Comparison of ENCODE assay signal across 11 cellular contexts in the genomic region with DNA sequence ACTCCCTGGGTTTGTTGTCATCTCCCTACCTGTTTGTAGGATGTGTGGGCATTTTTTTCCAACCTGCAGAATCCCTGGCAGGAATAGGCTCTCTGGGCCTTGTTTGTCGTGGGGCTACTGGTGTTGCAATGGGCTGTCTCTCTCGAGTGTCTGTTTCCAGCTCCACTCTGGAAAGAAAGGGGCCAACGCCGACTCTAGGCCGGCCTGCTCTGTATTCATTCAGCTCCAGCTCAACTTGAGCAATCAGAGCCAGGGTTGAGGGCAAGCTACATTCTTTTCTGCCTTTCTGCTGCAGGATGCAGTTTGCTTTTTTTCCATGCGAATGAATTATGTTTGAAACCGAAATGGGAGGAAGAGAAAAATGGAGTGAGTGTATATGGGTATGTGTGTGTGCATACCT. TPM values are rescaled to one million over a fixed set of nuclear protein-coding genes. Genes with fewer than 3 reads are reported as not detected.
A peak's percentile ranks its signal among the peaks of the same experiment; 100 is the strongest.
DNase-seq lines count a peak whose midpoint lies in the region; TF ChIP-seq lines count a peak whose summit lies in the region.
"Had no signal": no experiment of that assay in that cellular context is flagged by ENCODE, and none has a peak within 500 bp of the region (broad histone marks: within the 10 kb centered on the region; RNA-seq: fewer than 3 reads in every experiment).

No MANE protein-coding gene starts in this region.

- no peaks in the 10 kb centered on the region for H3K9me3 ChIP-seq in CD8-positive, alpha-beta memory T cell (ENCODE audit: low read length)
- H3K9me3 ChIP-seq in ascending aorta, result no peaks in the 10 kb centered on the region
- H3K9me3 ChIP-seq in right atrium auricular region, result no peaks in the 10 kb centered on the region

- H3K36me3 Mint-ChIP-seq in CD8-positive, alpha-beta memory T cell, result peaks cover 0 to 4% (median 0%) of the 10 kb centered on the region in 3 donors

- POLR2A ChIA-PET in CD8-positive, alpha-beta memory T cell (lab: Charles Lee), result no interaction called here

- H3K4me1 ChIP-seq in CD8-positive, alpha-beta memory T cell (ENCODE audit: insufficient read depth, low read length), result peaks cover 6% of the 10 kb centered on the region
- peaks cover 17 to 30% of the 10 kb centered on the region in 2 donors for H3K4me1 ChIP-seq in ascending aorta
- peaks cover 0 to 70% of the 10 kb centered on the region in 2 donors for H3K4me1 ChIP-seq in right atrium auricular region
- peaks cover 37% of the 10 kb centered on the region for H3K4me1 ChIP-seq in rectal smooth muscle tissue (ENCODE audit: control insufficient read depth, insufficient read depth, low read length)

- H3K4me1 Mint-ChIP-seq in CD8-positive, alpha-beta memory T cell, result peaks cover 0 to 15% (median 0%) of the 10 kb centered on the region in 3 donors

- TF ChIP-seq CTCF in ascending aorta (IDR thresholded peaks at IDR 0.05) (no peak), right atrium auricular region (IDR thresholded peaks at IDR 0.05) (no peak)

- peak overlapping the region in 4 of 7 donors; percentile 6 to 81 (median 46) for H3K4me3 Mint-ChIP-seq in CD8-positive, alpha-beta memory T cell
- H3K4me3 Mint-ChIP-seq: stimulated activated effector memory CD8-positive, alpha-beta T cell treated with anti-CD3 and anti-CD28 coated beads, Interleukin-12 subunit alpha, Interleukin-12 subunit beta, amount 100 ng/mL, for 72 hours had no signal

- no peak overlapping the region for H3K27ac Mint-ChIP-seq in CD8-positive, alpha-beta memory T cell
- H3K27ac Mint-ChIP-seq: stimulated activated effector memory CD8-positive, alpha-beta T cell treated with anti-CD3 and anti-CD28 coated beads, Interleukin-12 subunit alpha, Interleukin-12 subunit beta, amount 100 ng/mL, for 72 hours had no signal

- no peak overlapping the region for H3K4me3 ChIP-seq in CD8-positive, alpha-beta memory T cell (ENCODE audit: low read length)
- peak overlapping the region; percentile 81 to 85 for H3K4me3 ChIP-seq in ascending aorta
- peak overlapping the region; percentile 72 to 78 for H3K4me3 ChIP-seq in right atrium auricular region
- peak overlapping the region; percentile 65 for H3K4me3 ChIP-seq in rectal smooth muscle tissue (ENCODE audit: low read length)

- H3K27ac ChIP-seq in CD8-positive, alpha-beta memory T cell (ENCODE audit: low read depth, low read length), result no peak overlapping the region
- H3K27ac ChIP-seq in ascending aorta, result peak overlapping the region; percentile 39 to 84
- peak overlapping the region; percentile 91 to 92 for H3K27ac ChIP-seq in right atrium auricular region
- H3K27ac ChIP-seq in rectal smooth muscle tissue (ENCODE audit: low read depth, low read length), result peak overlapping the region; percentile 21

- H3K36me3 ChIP-seq in CD8-positive, alpha-beta memory T cell (ENCODE audit: insufficient read depth, low read length), result no peaks in the 10 kb centered on the region
- H3K36me3 ChIP-seq in ascending aorta (peaks cover 2 to 27% of the 10 kb centered on the region in 2 donors), right atrium auricular region (peaks cover 36% of the 10 kb centered on the region), rectal smooth muscle tissue (ENCODE audit: control insufficient read depth, insufficient read depth, low read length) (no peaks in the 10 kb centered on the region)

- intact Hi-C loops in ascending aorta (cut with DNase I), result loop anchor here (2.0 kb wide), 1 partner anchor 23 kb away; no protein-coding TSS in a partner anchor

- H3K9me3 Mint-ChIP-seq in CD8-positive, alpha-beta memory T cell, result no peaks in the 10 kb centered on the region
- H3K9me3 Mint-ChIP-seq: stimulated activated effector memory CD8-positive, alpha-beta T cell treated with anti-CD3 and anti-CD28 coated beads, Interleukin-12 subunit alpha, Interleukin-12 subunit beta, amount 100 ng/mL, for 72 hours had no signal

- peaks cover 10% of the 10 kb centered on the region for H3K27me3 ChIP-seq in CD8-positive, alpha-beta memory T cell (ENCODE audit: insufficient read depth, low read length, poor library complexity, severe bottlenecking)
- H3K27me3 ChIP-seq in ascending aorta, result no peaks in the 10 kb centered on the region
- no peaks in the 10 kb centered on the region for H3K27me3 ChIP-seq in right atrium auricular region
- no peaks in the 10 kb centered on the region for H3K27me3 ChIP-seq in rectal smooth muscle tissue (ENCODE audit: control insufficient read depth, insufficient read depth, low read length)

- CTCF ChIA-PET in CD8-positive, alpha-beta memory T cell (lab: Charles Lee), result no interaction called here

- DNase-seq in CD8-positive, alpha-beta memory T cell, result no peak
- no peak for DNase-seq in ascending aorta (ENCODE audit: low spot score in 2 of 2)
- DNase-seq in right atrium auricular region (ENCODE audit: low spot score), result peak; percentile 81
- no peak for DNase-seq in stimulated activated CD4-positive, alpha-beta T cell treated with anti-CD3 and anti-CD28 coated beads, Interleukin-15, amount 100 ng/mL, for 24 hours
- no peak for DNase-seq in stimulated activated CD4-positive, alpha-beta T cell treated with anti-CD3 and anti-CD28 coated beads, Interleukin-1b, Interleukin-23, amount 100 ng/mL, for 48 hours
- no peak for DNase-seq in UCSD-AML1 (lab: John Stamatoyannopoulos, UW; ENCODE audit: unreplicated experiment)
- DNase-seq in NCI-H82 (lab: John Stamatoyannopoulos, UW), result no peak
- DNase-seq: DND-41, occipital lobe had no signal

- peaks cover 24 to 47% of the 10 kb centered on the region in 2 donors for H3K27me3 Mint-ChIP-seq in CD8-positive, alpha-beta memory T cell

- no peak overlapping the region for H3K9ac ChIP-seq in rectal smooth muscle tissue (ENCODE audit: low read length)

RNA-seq across cellular contexts. Expression of a gene that starts 2.3 kb away (rescaled TPM):
- total RNA-seq in CD8-positive, alpha-beta memory T cell, result under 1 TPM; 0.24 to 0.53 TPM
- polyA plus RNA-seq in CD8-positive, alpha-beta memory T cell, result not detected
- total RNA-seq in ascending aorta (213 TPM), right atrium auricular region (10 to 100 TPM; 46.1 to 67.4 TPM)

Comparison
In these comparisons a context has a peak if more than half of its experiments do, and no peak if none do; other contexts are left out.
1. RNA of a gene that starts 2.3 kb away (total RNA-seq): 213 TPM in ascending aorta (single experiment) and 46.1 to 67.4 TPM in right atrium auricular region; 0.24 to 0.53 TPM in CD8-positive, alpha-beta memory T cell; every median in the first group is over 10 times any median in the second.